8 cellular contexts compared by ENCODE assay signal in genomic region chr22:41092023-41092817, GRCh38.
DNase-seq lines count a peak whose midpoint lies in the region; ATAC-seq lines count a peak whose summit lies in the region.

Gene EP300, plus strand, starts transcription at chr22:41092592. Its CDS starts 413 bp downstream, at chr22:41093005.

- peak; percentile 10 for DNase-seq in NCI-H2107 treated with DMSO at 0.1 percent for 48 hours (lab: John Stamatoyannopoulos, UW; ENCODE audit: unreplicated experiment)
- DNase-seq in NCI-H2107 (lab: John Stamatoyannopoulos, UW) = no peak
- DNase-seq in NCI-H2171 (lab: John Stamatoyannopoulos, UW) = peak; percentile 60
- DNase-seq in activated CD4-positive, alpha-beta T cell treated with anti-CD3 and anti-CD28 coated beads for 1 hour = peak; percentile 80
- peak; percentile 33 to 38 for DNase-seq in cerebellar nuclear complex (lab: John Stamatoyannopoulos, UW)
- peak; percentile 41 for DNase-seq in kidney glomerular epithelial cell (lab: John Stamatoyannopoulos, UW)
- DNase-seq in stimulated activated CD4-positive, alpha-beta T cell treated with anti-CD3 and anti-CD28 coated beads, Interleukin-1b, Interleukin-23, amount 100 ng/mL, for 1 hour (ENCODE audit: low read depth in 2 of 2) = peak; percentile 63 to 75

- peak; percentile 38 for ATAC-seq in HG02763 (IDR thresholded peaks at IDR 0.05; ENCODE audit: unreplicated experiment)
